ENCODE assay signal across 1 cellular context in the genomic region with DNA sequence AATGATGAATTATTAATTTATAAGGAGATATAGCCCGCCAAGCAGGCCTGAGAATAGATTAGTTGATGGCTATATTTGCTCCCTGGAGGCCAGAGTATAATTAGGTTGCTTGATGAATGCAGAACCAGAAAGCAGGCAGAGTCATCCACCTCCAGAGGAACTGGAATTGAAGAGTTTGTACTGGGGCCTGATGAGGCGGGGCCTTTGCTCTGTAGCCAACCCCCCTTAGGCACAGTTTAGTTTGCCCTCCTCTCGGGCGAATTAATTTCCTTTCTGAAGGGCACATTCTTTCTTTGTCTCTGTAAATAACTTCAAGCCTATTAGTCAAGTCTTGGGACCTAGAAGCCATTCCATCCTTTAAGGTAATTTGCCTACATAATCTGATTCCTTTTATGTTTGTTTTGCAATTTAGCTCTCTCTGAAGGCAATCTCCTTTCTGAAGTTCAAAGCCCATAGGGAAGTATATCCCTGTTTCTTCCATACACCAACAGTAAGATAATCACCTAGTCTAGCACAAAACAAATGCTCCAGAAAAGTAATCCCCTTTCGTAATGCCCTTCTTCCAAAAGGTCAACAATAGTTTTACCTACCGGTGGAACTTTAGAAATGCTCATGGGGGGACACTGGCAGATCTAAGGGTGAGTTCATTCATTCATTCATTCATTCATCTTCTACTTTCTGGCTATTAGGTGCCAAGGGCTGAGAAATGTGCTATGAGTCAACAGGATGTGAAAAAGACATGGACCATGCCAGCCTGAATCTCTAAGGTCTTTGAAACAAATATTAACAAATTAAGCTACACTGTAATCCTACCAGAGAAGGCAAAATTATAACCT.
TF ChIP-seq lines count a peak whose summit lies in the region.

No MANE protein-coding gene starts in this region.

TF ChIP-seq in GM23338, 12 proteins besides CTCF, POLR2A, EP300 and RAD21 (continued from another document):
- TF ChIP-seq ZNF462 (CRISPR knock-in tag; IDR thresholded peaks at IDR 0.05) (no peak), POLR2AphosphoS5 (IDR thresholded peaks at IDR 0.05; ENCODE audit: low read depth) (no peak), ZNF331 (CRISPR knock-in tag; IDR thresholded peaks at IDR 0.05; ENCODE audit: low read depth) (no peak), EZH2phosphoT487 (IDR thresholded peaks at IDR 0.05; ENCODE audit: unreplicated experiment) (no peak)
- TF ChIP-seq, protein P1, sequence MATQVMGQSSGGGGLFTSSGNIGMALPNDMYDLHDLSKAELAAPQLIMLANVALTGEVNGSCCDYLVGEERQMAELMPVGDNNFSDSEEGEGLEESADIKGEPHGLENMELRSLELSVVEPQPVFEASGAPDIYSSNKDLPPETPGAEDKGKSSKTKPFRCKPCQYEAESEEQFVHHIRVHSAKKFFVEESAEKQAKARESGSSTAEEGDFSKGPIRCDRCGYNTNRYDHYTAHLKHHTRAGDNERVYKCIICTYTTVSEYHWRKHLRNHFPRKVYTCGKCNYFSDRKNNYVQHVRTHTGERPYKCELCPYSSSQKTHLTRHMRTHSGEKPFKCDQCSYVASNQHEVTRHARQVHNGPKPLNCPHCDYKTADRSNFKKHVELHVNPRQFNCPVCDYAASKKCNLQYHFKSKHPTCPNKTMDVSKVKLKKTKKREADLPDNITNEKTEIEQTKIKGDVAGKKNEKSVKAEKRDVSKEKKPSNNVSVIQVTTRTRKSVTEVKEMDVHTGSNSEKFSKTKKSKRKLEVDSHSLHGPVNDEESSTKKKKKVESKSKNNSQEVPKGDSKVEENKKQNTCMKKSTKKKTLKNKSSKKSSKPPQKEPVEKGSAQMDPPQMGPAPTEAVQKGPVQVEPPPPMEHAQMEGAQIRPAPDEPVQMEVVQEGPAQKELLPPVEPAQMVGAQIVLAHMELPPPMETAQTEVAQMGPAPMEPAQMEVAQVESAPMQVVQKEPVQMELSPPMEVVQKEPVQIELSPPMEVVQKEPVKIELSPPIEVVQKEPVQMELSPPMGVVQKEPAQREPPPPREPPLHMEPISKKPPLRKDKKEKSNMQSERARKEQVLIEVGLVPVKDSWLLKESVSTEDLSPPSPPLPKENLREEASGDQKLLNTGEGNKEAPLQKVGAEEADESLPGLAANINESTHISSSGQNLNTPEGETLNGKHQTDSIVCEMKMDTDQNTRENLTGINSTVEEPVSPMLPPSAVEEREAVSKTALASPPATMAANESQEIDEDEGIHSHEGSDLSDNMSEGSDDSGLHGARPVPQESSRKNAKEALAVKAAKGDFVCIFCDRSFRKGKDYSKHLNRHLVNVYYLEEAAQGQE (IDR thresholded peaks at IDR 0.05; ENCODE audit: unreplicated experiment) = no peak
